12 cellular contexts compared by ENCODE assay signal in the genomic region with DNA sequence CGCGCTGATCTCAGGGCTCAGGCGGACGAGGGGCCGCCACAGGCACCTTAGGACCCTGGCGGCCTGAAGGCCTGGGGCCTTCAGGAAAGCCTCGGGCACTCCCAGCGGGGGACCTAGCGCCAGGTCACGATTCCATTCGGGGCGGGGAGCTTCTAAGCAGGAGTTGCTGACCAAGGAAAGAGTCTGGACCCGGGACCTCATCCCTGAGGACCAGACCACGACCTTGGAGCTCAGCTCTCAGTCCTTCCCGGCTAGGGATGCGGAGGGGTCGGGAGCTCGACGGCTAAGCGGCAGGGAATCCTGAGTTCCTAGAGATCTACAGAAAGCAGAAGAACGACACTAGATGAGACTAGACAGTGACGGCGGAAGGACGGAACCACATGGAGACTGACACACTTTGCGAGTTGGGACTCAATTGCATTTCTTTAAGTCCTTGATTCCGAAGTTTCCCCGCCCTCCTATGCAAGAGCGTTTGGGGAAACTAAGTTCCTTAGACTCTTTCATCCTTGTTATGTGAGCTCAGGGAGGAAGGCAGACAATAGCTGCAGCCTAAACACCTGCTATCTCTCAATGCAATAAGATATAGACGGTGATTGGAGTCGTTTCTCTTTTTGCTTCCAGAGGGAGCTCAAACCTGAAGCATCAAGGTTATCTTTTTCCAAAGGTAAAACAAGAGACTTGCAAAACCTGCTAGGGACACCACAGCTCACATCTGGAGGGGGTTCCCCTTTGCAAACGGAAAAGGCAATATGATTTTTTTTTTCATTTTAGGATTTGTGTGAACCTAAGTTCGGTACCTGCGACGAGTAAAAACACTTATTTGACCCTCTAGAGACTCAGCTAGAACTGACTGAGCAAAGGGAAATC. TPM values are rescaled to one million over a fixed set of nuclear protein-coding genes. Genes with fewer than 3 reads are reported as not detected.
DNase-seq lines count a peak whose midpoint lies in the region; ATAC-seq and TF ChIP-seq lines count a peak whose summit lies in the region.
"Had no signal": no experiment of that assay in that cellular context is flagged by ENCODE, and none has a peak within 500 bp of the region (broad histone marks: within the 10 kb centered on the region; RNA-seq: fewer than 3 reads in every experiment).

No MANE protein-coding gene starts in this region.

- H3K9ac ChIP-seq in NT2/D1 (ENCODE audit: insufficient read length, low read depth) = peak overlapping the region; percentile 64

- peaks cover 9% of the 10 kb centered on the region for H3K4me1 ChIP-seq in NT2/D1 (ENCODE audit: insufficient read depth, insufficient read length)

- peak overlapping the region; percentile 67 for H3K27ac Mint-ChIP-seq in T-helper 1 cell treated with Interleukin-12 subunit alpha and Interleukin-12 subunit beta and Interleukin-4 antibody, amounts not matched to agents 30 μg/mL and 1 μg/mL, for 36 hours

- no peaks in the 10 kb centered on the region for H3K4me1 Mint-ChIP-seq in T-helper 1 cell treated with Interleukin-12 subunit alpha and Interleukin-12 subunit beta and Interleukin-4 antibody, amounts not matched to agents 30 μg/mL and 1 μg/mL, for 36 hours (ENCODE audit: low read depth)

- H3K4me3 ChIP-seq in NT2/D1 (ENCODE audit: insufficient read length, low read depth) (peak overlapping the region; percentile 55), iPS-11a (ENCODE audit: low read depth, low read length) (peak overlapping the region; percentile 38), retinal pigment epithelial cell (ENCODE audit: low read length) (peak overlapping the region; percentile 55)
- H3K4me3 ChIP-seq: body of pancreas had no signal

- ATAC-seq in left colon = no peak
- ATAC-seq: body of pancreas had no signal

- H3K9me3 ChIP-seq in NT2/D1 (ENCODE audit: insufficient read depth, low read length) = no peaks in the 10 kb centered on the region
- H3K9me3 ChIP-seq: body of pancreas had no signal

- H3K9me3 Mint-ChIP-seq in T-helper 1 cell treated with Interleukin-12 subunit alpha and Interleukin-12 subunit beta and Interleukin-4 antibody, amounts not matched to agents 30 μg/mL and 1 μg/mL, for 36 hours = no peaks in the 10 kb centered on the region

- H3K27me3 Mint-ChIP-seq in T-helper 1 cell treated with Interleukin-12 subunit alpha and Interleukin-12 subunit beta and Interleukin-4 antibody, amounts not matched to agents 30 μg/mL and 1 μg/mL, for 36 hours (ENCODE audit: low read depth) = peaks cover 83% of the 10 kb centered on the region

- DNase-seq in T-helper 1 cell (no peak), NT2/D1 (ENCODE audit: low read depth, low spot score) (no peak), retinal pigment epithelial cell (ENCODE audit: low read depth) (no peak), left colon (no peak), DMS 273 treated with DMSO at 0.1 percent for 48 hours (lab: John Stamatoyannopoulos, UW) (no peak), UCSD-AML1 (lab: John Stamatoyannopoulos, UW; ENCODE audit: unreplicated experiment) (no peak)
- DNase-seq: activated CD4-positive, CD25-positive, alpha-beta regulatory T cell treated with anti-CD3 and anti-CD28 coated beads, Interleukin-2, amount 50 U/mL, for 72 hours; body of pancreas; stimulated activated CD4-positive, alpha-beta T cell treated with anti-CD3 and anti-CD28 coated beads, Interleukin-2, amount 100 ng/mL, for 48 hours had no signal

- no peaks in the 10 kb centered on the region for H3K36me3 Mint-ChIP-seq in T-helper 1 cell treated with Interleukin-12 subunit alpha and Interleukin-12 subunit beta and Interleukin-4 antibody, amounts not matched to agents 30 μg/mL and 1 μg/mL, for 36 hours (ENCODE audit: low read depth)

- intact Hi-C loops in left colon (cut with DNase I, micrococcal nuclease) = no loop called here

- no peak for TF ChIP-seq CTCF in retinal pigment epithelial cell (conservative IDR thresholded peaks at IDR 0.05; ENCODE audit: low read depth, low read length)

- peaks cover 82% of the 10 kb centered on the region for H3K27me3 ChIP-seq in NT2/D1 (ENCODE audit: insufficient read depth, insufficient read length)
- H3K27me3 ChIP-seq: tibial nerve had no signal

- H3K4me3 Mint-ChIP-seq in T-helper 1 cell treated with Interleukin-12 subunit alpha and Interleukin-12 subunit beta and Interleukin-4 antibody, amounts not matched to agents 30 μg/mL and 1 μg/mL, for 36 hours = no peak overlapping the region

- no peaks in the 10 kb centered on the region for H3K36me3 ChIP-seq in NT2/D1 (ENCODE audit: insufficient read depth, insufficient read length, low read length)

RNA-seq across cellular contexts. Expression of a gene that starts 9.7 kb away (rescaled TPM):
- 1 to 10 TPM; 2.2 to 3.2 TPM for total RNA-seq in left colon

RNA-seq across cellular contexts. Expression of a gene that starts 11.7 kb away (rescaled TPM):
- 1 to 10 TPM; 2.7 to 4.9 TPM for total RNA-seq in left colon
